20 cellular contexts compared by ENCODE assay signal in genomic region chr6:140366991-140367390, GRCh38.
DNase-seq lines count a peak whose midpoint lies in the region; FAIRE-seq and TF ChIP-seq lines count a peak whose summit lies in the region.
"Had no signal": no experiment of that assay in that cellular context is flagged by ENCODE, and none has a peak within 500 bp of the region (broad histone marks: within the 10 kb centered on the region; RNA-seq: fewer than 3 reads in every experiment).

No MANE protein-coding gene starts in this region.

- H3K4me1 ChIP-seq in breast epithelium = no peaks in the 10 kb centered on the region
- H3K4me1 ChIP-seq: upper lobe of right lung had no signal

- no peaks in the 10 kb centered on the region for H3K9me3 Mint-ChIP-seq in MCF 10A (ENCODE audit: unreplicated experiment)
- H3K9me3 Mint-ChIP-seq in mesothelial cell of epicardium = peaks cover 27% of the 10 kb centered on the region
- H3K9me3 Mint-ChIP-seq in activated CD4-positive, alpha-beta memory T cell treated with anti-CD3 and anti-CD28 coated beads for 36 hours = peaks cover 8% of the 10 kb centered on the region

- CTCF ChIA-PET in MCF 10A (lab: Yijun Ruan, JAX) = interaction anchor here (0.5 kb wide), 1 partner anchor 1172 kb away, joined by 4 read pairs; no protein-coding TSS in a partner anchor
- CTCF ChIA-PET in activated CD4-positive, alpha-beta memory T cell treated with anti-CD3 and anti-CD28 coated beads for 36 hours (lab: Charles Lee) = no interaction called here

- TF ChIP-seq CTCF in MCF 10A (IDR thresholded peaks at IDR 0.05; ENCODE audit: unreplicated experiment) (no peak), breast epithelium (IDR thresholded peaks at IDR 0.05) (no peak), fibroblast of mammary gland (conservative IDR thresholded peaks at IDR 0.05; ENCODE audit: control insufficient read depth, insufficient read depth, low read depth, low read length) (no peak), mesothelial cell of epicardium (IDR thresholded peaks at IDR 0.05; ENCODE audit: unreplicated experiment) (no peak)

- intact Hi-C loops in MCF 10A (cut with micrococcal nuclease) = no loop called here
- intact Hi-C loops in breast epithelium (cut with DNase I; ENCODE audit: low total_unique reads) = no loop called here
- intact Hi-C loops in activated CD4-positive, alpha-beta memory T cell treated with anti-CD3 and anti-CD28 coated beads for 36 hours (cut with micrococcal nuclease) = no loop called here

- H3K36me3 Mint-ChIP-seq in MCF 10A (ENCODE audit: insufficient read depth, unreplicated experiment) (no peaks in the 10 kb centered on the region), mesothelial cell of epicardium (peaks cover 17% of the 10 kb centered on the region)
- no peaks in the 10 kb centered on the region for H3K36me3 Mint-ChIP-seq in activated CD4-positive, alpha-beta memory T cell treated with anti-CD3 and anti-CD28 coated beads for 36 hours
- H3K36me3 Mint-ChIP-seq: CD4-positive, alpha-beta memory T cell; naive B cell had no signal

- H3K4me1 Mint-ChIP-seq in MCF 10A (ENCODE audit: insufficient read depth, unreplicated experiment) = no peaks in the 10 kb centered on the region
- no peaks in the 10 kb centered on the region for H3K4me1 Mint-ChIP-seq in mesothelial cell of epicardium
- no peaks in the 10 kb centered on the region for H3K4me1 Mint-ChIP-seq in activated CD4-positive, alpha-beta memory T cell treated with anti-CD3 and anti-CD28 coated beads for 36 hours (ENCODE audit: low read depth)
- H3K4me1 Mint-ChIP-seq: CD4-positive, alpha-beta memory T cell; naive B cell had no signal

- H3K27me3 ChIP-seq in breast epithelium = no peaks in the 10 kb centered on the region
- H3K27me3 ChIP-seq: right atrium auricular region, upper lobe of right lung had no signal

- peak; percentile 40 for DNase-seq in MCF 10A (ENCODE audit: unreplicated experiment)
- no peak for DNase-seq in breast epithelium (ENCODE audit: low spot score in 2 of 2)
- peak; percentile 39 for DNase-seq in T1000 (lab: John Stamatoyannopoulos, UW)
- peak; percentile 35 for DNase-seq in fibroblast of mammary gland (ENCODE audit: low read depth)
- peak; percentile 37 for DNase-seq in urothelium cell line (ENCODE audit: low spot score)
- DNase-seq in mesothelial cell of epicardium (ENCODE audit: low spot score in 2 of 2, unreplicated experiment in 2 of 2) = no peak
- DNase-seq in activated CD4-positive, alpha-beta memory T cell treated with anti-CD3 and anti-CD28 coated beads for 36 hours = no peak
- no peak for DNase-seq in NCI-H1105 treated with DMSO at 0.1 percent for 48 hours (lab: John Stamatoyannopoulos, UW)
- DNase-seq: CD4-positive, alpha-beta memory T cell; cerebellar nuclear complex; GDM1; hippocampal formation; left ventricle myocardium inferior; naive B cell; NCI-H1092; NCI-H2227 treated with DMSO at 0.1 percent for 48 hours; stimulated activated CD4-positive, alpha-beta T cell treated with anti-CD3 and anti-CD28 coated beads, Interleukin-4, amount 100 ng/mL, for 24 hours; upper lobe of right lung had no signal

- H3K27me3 Mint-ChIP-seq in MCF 10A (ENCODE audit: insufficient read depth, unreplicated experiment) = no peaks in the 10 kb centered on the region
- no peaks in the 10 kb centered on the region for H3K27me3 Mint-ChIP-seq in mesothelial cell of epicardium (ENCODE audit: low read depth)
- H3K27me3 Mint-ChIP-seq in activated CD4-positive, alpha-beta memory T cell treated with anti-CD3 and anti-CD28 coated beads for 36 hours = peaks cover 6% of the 10 kb centered on the region
- H3K27me3 Mint-ChIP-seq: CD4-positive, alpha-beta memory T cell; naive B cell had no signal

- H3K27ac ChIP-seq in breast epithelium = no peak overlapping the region
- H3K27ac ChIP-seq: 22Rv1, left ventricle myocardium inferior, right atrium auricular region, upper lobe of right lung had no signal

- no peak overlapping the region for H3K4me3 Mint-ChIP-seq in MCF 10A (ENCODE audit: unreplicated experiment)
- no peak overlapping the region for H3K4me3 Mint-ChIP-seq in mesothelial cell of epicardium
- no peak overlapping the region for H3K4me3 Mint-ChIP-seq in activated CD4-positive, alpha-beta memory T cell treated with anti-CD3 and anti-CD28 coated beads for 36 hours
- H3K4me3 Mint-ChIP-seq: CD4-positive, alpha-beta memory T cell; naive B cell had no signal

- H3K36me3 ChIP-seq in breast epithelium = no peaks in the 10 kb centered on the region
- H3K36me3 ChIP-seq: left ventricle myocardium inferior, right atrium auricular region, upper lobe of right lung had no signal

- TF ChIP-seq POLR2A in breast epithelium (IDR thresholded peaks at IDR 0.05) = no peak

- H3K4me3 ChIP-seq in breast epithelium = no peak overlapping the region
- no peak overlapping the region for H3K4me3 ChIP-seq in fibroblast of mammary gland (ENCODE audit: control insufficient read depth, low read depth, low read length)
- H3K4me3 ChIP-seq: left ventricle myocardium inferior, right atrium auricular region, upper lobe of right lung had no signal

- peaks cover 12 to 13% of the 10 kb centered on the region in 2 donors for H3K9me3 ChIP-seq in breast epithelium
- H3K9me3 ChIP-seq: right atrium auricular region had no signal

- no peak overlapping the region for H3K27ac Mint-ChIP-seq in MCF 10A (ENCODE audit: low read depth, unreplicated experiment)
- H3K27ac Mint-ChIP-seq in mesothelial cell of epicardium = no peak overlapping the region
- H3K27ac Mint-ChIP-seq in activated CD4-positive, alpha-beta memory T cell treated with anti-CD3 and anti-CD28 coated beads for 36 hours = no peak overlapping the region
- H3K27ac Mint-ChIP-seq: CD4-positive, alpha-beta memory T cell; naive B cell had no signal

- POLR2A ChIA-PET in MCF 10A (lab: Yijun Ruan, JAX) = interaction anchor here (0.6 kb wide), 1 partner anchor 304 kb away, joined by 4 read pairs; no protein-coding TSS in a partner anchor
- POLR2A ChIA-PET in activated CD4-positive, alpha-beta memory T cell treated with anti-CD3 and anti-CD28 coated beads for 36 hours (lab: Charles Lee) = no interaction called here

- no TSS peak for BruUV-seq in MCF 10A (replicated peaks; lab: Mats Ljungman, UMichigan)

- no peak for FAIRE-seq in urothelium cell line (lab: Jason Lieb, UNC)

Comparison
In these comparisons a context has a peak if more than half of its experiments do, and no peak if none do; other contexts are left out.
1. DNase-seq: peak in MCF 10A (single experiment), T1000 (single experiment), fibroblast of mammary gland (single experiment) and urothelium cell line (single experiment); none in breast epithelium (0 of 2), mesothelial cell of epicardium (0 of 2), activated CD4-positive, alpha-beta memory T cell treated with anti-CD3 and anti-CD28 coated beads for 36 hours (single experiment) and NCI-H1105 treated with DMSO at 0.1 percent for 48 hours (single experiment).